Comparison of ENCODE assay signal across 1 cellular context in genomic region chr4:41214158-41215146, GRCh38.
A peak's percentile ranks its signal among the peaks of the same experiment; 100 is the strongest.
TF ChIP-seq lines count a peak whose summit lies in the region.

Gene APBB2, minus strand, starts transcription at chr4:41214542. Its CDS starts 181,288 bp downstream, at chr4:41033254.

TF ChIP-seq in WTC11, 78 proteins besides CTCF, POLR2A, EP300 and RAD21 (continued from another document):
- TF ChIP-seq, protein P1, sequence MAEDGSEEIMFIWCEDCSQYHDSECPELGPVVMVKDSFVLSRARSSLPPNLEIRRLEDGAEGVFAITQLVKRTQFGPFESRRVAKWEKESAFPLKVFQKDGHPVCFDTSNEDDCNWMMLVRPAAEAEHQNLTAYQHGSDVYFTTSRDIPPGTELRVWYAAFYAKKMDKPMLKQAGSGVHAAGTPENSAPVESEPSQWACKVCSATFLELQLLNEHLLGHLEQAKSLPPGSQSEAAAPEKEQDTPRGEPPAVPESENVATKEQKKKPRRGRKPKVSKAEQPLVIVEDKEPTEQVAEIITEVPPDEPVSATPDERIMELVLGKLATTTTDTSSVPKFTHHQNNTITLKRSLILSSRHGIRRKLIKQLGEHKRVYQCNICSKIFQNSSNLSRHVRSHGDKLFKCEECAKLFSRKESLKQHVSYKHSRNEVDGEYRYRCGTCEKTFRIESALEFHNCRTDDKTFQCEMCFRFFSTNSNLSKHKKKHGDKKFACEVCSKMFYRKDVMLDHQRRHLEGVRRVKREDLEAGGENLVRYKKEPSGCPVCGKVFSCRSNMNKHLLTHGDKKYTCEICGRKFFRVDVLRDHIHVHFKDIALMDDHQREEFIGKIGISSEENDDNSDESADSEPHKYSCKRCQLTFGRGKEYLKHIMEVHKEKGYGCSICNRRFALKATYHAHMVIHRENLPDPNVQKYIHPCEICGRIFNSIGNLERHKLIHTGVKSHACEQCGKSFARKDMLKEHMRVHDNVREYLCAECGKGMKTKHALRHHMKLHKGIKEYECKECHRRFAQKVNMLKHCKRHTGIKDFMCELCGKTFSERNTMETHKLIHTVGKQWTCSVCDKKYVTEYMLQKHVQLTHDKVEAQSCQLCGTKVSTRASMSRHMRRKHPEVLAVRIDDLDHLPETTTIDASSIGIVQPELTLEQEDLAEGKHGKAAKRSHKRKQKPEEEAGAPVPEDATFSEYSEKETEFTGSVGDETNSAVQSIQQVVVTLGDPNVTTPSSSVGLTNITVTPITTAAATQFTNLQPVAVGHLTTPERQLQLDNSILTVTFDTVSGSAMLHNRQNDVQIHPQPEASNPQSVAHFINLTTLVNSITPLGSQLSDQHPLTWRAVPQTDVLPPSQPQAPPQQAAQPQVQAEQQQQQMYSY (CRISPR knock-in tag; IDR thresholded peaks at IDR 0.05) = peak; percentile 98
- peak; percentile 59; the same call in 1 of the 2 replicates for TF ChIP-seq ETV6 (CRISPR knock-in tag; IDR thresholded peaks at IDR 0.05)
- no peak for TF ChIP-seq CDX4 (CRISPR knock-in tag; IDR thresholded peaks at IDR 0.05; ENCODE audit: borderline replicate concordance)
